2 cellular contexts compared by ENCODE assay signal in genomic region chr2:216109962-216110614, GRCh38.
A peak's percentile ranks its signal among the peaks of the same experiment; 100 is the strongest.
TF ChIP-seq lines count a peak whose summit lies in the region.

No MANE protein-coding gene starts in this region.

TF ChIP-seq in K562, 482 proteins besides CTCF, POLR2A, EP300 and RAD21:
- no peak for TF ChIP-seq PURB (CRISPR knock-in tag; IDR thresholded peaks at IDR 0.05; ENCODE audit: low read depth)
- peak; percentile 85; the same call in 1 of the 2 replicates for TF ChIP-seq ARID3A (IDR thresholded peaks at IDR 0.05; ENCODE audit: borderline replicate concordance, low read depth, low read length)
- 0 out of 4 replicates have a peak, but pooled peaks of 1 of the 2 experiments have one; percentile 27 for TF ChIP-seq FOXK2 (conservative IDR thresholded peaks at IDR 0.05 in 1 of 2, IDR thresholded peaks at IDR 0.05 in 1 of 2; ENCODE audit: low read depth in 2 of 2)

TF ChIP-seq in HepG2, 621 proteins besides CTCF, POLR2A, EP300 and RAD21 (continues in another document):
- TF ChIP-seq ZNF510 (CRISPR knock-in tag; IDR thresholded peaks at IDR 0.05; ENCODE audit: low read depth) (no peak), KMT2B (CRISPR knock-in tag; IDR thresholded peaks at IDR 0.05) (peak; percentile 42), ELF3 (CRISPR knock-in tag; IDR thresholded peaks at IDR 0.05) (peak; percentile 21; the same call in 1 of the 2 replicates), DDIT3 (CRISPR knock-in tag; IDR thresholded peaks at IDR 0.05) (no peak), DBP (CRISPR knock-in tag; IDR thresholded peaks at IDR 0.05; ENCODE audit: not compliant biosample characterization) (no peak), ZNF776 (CRISPR knock-in tag; IDR thresholded peaks at IDR 0.05) (no peak), ZNF598 (CRISPR knock-in tag; IDR thresholded peaks at IDR 0.05; ENCODE audit: borderline replicate concordance) (no peak), ZNF512B (CRISPR knock-in tag; IDR thresholded peaks at IDR 0.05; ENCODE audit: borderline replicate concordance) (no peak), MATR3 (CRISPR knock-in tag; IDR thresholded peaks at IDR 0.05) (no peak), KAT2B (IDR thresholded peaks at IDR 0.05; ENCODE audit: borderline replicate concordance, low read depth, low read length) (no peak), SALL1 (CRISPR knock-in tag; IDR thresholded peaks at IDR 0.05) (no peak), FOXO1 (CRISPR knock-in tag; IDR thresholded peaks at IDR 0.05) (no peak), ZNF547 (CRISPR knock-in tag; IDR thresholded peaks at IDR 0.05) (no peak), MYNN (CRISPR knock-in tag; IDR thresholded peaks at IDR 0.05; ENCODE audit: low read depth) (no peak), ZBTB39 (CRISPR knock-in tag; IDR thresholded peaks at IDR 0.05) (no peak), POLR2AphosphoS5 (IDR thresholded peaks at IDR 0.05; ENCODE audit: low read depth, low read length) (0 out of 2 replicates have a peak, but pooled peaks have one; percentile 28), KDM5B (CRISPR knock-in tag; IDR thresholded peaks at IDR 0.05; ENCODE audit: borderline replicate concordance) (no peak), ZC3H13 (CRISPR knock-in tag; IDR thresholded peaks at IDR 0.05) (no peak), TBP (CRISPR knock-in tag; IDR thresholded peaks at IDR 0.05) (no peak), AHR (CRISPR knock-in tag; IDR thresholded peaks at IDR 0.05) (no peak), MBNL3 (CRISPR knock-in tag; conservative IDR thresholded peaks at IDR 0.05) (no peak), MIXL1 (CRISPR knock-in tag; IDR thresholded peaks at IDR 0.05) (peak; percentile 14; the same call in 1 of the 2 replicates), RORA (CRISPR knock-in tag; IDR thresholded peaks at IDR 0.05) (no peak), IRF1 (CRISPR knock-in tag; IDR thresholded peaks at IDR 0.05; ENCODE audit: low read depth) (no peak), RXRB (CRISPR knock-in tag; IDR thresholded peaks at IDR 0.05; ENCODE audit: borderline replicate concordance) (no peak), ZNF263 (CRISPR knock-in tag; IDR thresholded peaks at IDR 0.05) (no peak), ARID3A (IDR thresholded peaks at IDR 0.05; ENCODE audit: low read depth, low read length) (peak; percentile 74), ATF3 (CRISPR knock-in tag; IDR thresholded peaks at IDR 0.05) (no peak), RCOR2 (CRISPR knock-in tag; IDR thresholded peaks at IDR 0.05) (no peak), MBD4 (IDR thresholded peaks at IDR 0.05; ENCODE audit: borderline replicate concordance, low read length) (peak; percentile 76), SMAD1 (CRISPR knock-in tag; IDR thresholded peaks at IDR 0.05; ENCODE audit: borderline replicate concordance, low read depth) (no peak), ZNF841 (CRISPR knock-in tag; IDR thresholded peaks at IDR 0.05; ENCODE audit: borderline replicate concordance) (no peak), SP5 (CRISPR knock-in tag; IDR thresholded peaks at IDR 0.05; ENCODE audit: borderline replicate concordance, low read depth) (no peak), ZNF24 (IDR thresholded peaks at IDR 0.05) (no peak), GLMP (CRISPR knock-in tag; IDR thresholded peaks at IDR 0.05; ENCODE audit: borderline replicate concordance) (no peak), NR2F2 (IDR thresholded peaks at IDR 0.05; ENCODE audit: borderline replicate concordance, low read depth) (no peak), RAD51 (IDR thresholded peaks at IDR 0.05; ENCODE audit: borderline replicate concordance) (no peak), THYN1 (CRISPR knock-in tag; IDR thresholded peaks at IDR 0.05; ENCODE audit: borderline replicate concordance, low read depth) (no peak), TFE3 (CRISPR knock-in tag; IDR thresholded peaks at IDR 0.05) (no peak), ZSCAN25 (CRISPR knock-in tag; IDR thresholded peaks at IDR 0.05) (no peak), ZNF18 (CRISPR knock-in tag; IDR thresholded peaks at IDR 0.05; ENCODE audit: insufficient replicate concordance) (no peak), FOXP4 (CRISPR knock-in tag; IDR thresholded peaks at IDR 0.05) (no peak), POLR2AphosphoS2 (IDR thresholded peaks at IDR 0.05; ENCODE audit: low read depth, low read length) (no peak), JUNB (CRISPR knock-in tag; IDR thresholded peaks at IDR 0.05; ENCODE audit: borderline replicate concordance) (no peak), NFE2L1 (CRISPR knock-in tag; IDR thresholded peaks at IDR 0.05; ENCODE audit: borderline replicate concordance) (no peak), REL (CRISPR knock-in tag; conservative IDR thresholded peaks at IDR 0.05) (no peak)
